In the genomic region with DNA sequence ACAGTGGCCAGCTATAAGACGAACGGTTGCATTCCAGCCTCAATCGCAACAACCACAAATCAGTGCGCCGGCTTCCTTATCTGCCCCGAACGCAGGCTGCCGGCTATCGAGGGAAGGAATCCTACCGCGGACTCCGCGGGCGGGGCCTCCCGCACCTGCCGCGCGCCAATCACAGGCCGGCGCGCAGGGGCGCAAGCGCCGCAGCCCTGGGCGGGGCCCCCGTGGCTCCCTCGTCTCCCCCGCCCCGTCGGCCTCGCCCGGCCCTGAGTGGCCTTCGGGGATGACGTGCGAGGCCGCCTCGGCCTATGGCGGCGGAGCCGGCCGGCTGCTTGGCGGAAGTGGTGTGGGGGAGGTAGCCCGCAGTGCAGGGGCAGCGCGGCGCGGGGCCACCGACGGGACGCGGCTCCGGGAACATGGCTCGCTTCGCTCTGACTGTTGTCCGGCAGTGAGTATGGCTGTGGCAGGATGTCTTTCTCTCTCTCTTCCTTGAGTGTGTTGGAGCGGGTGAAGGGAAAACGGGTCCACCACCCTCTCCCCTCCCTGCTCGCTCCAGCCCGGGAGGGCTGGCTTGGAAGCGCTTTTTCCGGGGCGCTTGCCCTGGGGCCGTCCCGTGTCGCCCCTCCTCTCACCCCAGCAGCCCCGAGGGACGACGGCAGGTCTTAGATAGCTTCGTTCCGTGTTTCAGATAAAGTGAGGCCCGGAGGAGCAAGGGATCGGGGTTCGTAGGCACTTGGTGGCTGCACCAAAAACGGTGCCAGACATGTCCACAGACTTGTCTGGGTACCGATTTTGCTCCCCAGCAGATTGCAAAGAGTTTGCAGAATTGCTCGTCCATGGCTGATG, we compare ENCODE assay signal across 8 cellular contexts. TPM values are rescaled to one million over a fixed set of nuclear protein-coding genes. Genes with fewer than 3 reads are reported as not detected.
A peak's percentile ranks its signal among the peaks of the same experiment; 100 is the strongest.
DNase-seq lines count a peak whose midpoint lies in the region; ATAC-seq and TF ChIP-seq lines count a peak whose summit lies in the region.

A gene with protein sequence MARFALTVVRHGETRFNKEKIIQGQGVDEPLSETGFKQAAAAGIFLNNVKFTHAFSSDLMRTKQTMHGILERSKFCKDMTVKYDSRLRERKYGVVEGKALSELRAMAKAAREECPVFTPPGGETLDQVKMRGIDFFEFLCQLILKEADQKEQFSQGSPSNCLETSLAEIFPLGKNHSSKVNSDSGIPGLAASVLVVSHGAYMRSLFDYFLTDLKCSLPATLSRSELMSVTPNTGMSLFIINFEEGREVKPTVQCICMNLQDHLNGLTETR (plus strand): TSS at position 355 of the 843 bp plus-strand sequence. CDS start 59 bp downstream, at position 414.

- peak within 1 kb of the TSS; percentile 83 for H3K4me3 ChIP-seq in upper lobe of right lung

- H3K4me1 ChIP-seq in upper lobe of right lung: peaks cover 13% of the 10 kb centered on the region

- no peaks in the 10 kb centered on the region for H3K9me3 ChIP-seq in upper lobe of right lung

- H3K27me3 ChIP-seq in upper lobe of right lung: no peaks in the 10 kb centered on the region

- peak; percentile 94 for TF ChIP-seq POLR2A in GM15510 (IDR thresholded peaks at IDR 0.05; ENCODE audit: borderline replicate concordance, extremely low read depth, insufficient read length)

- DNase-seq in NCI-H146 treated with DMSO at 0.1 percent for 48 hours (lab: John Stamatoyannopoulos, UW; ENCODE audit: unreplicated experiment) (peak; percentile 91), amniotic stem cell (lab: John Stamatoyannopoulos, UW) (peak; percentile 81), left cardiac atrium (peak; percentile 95), posterior vena cava (ENCODE audit: low spot score) (peak; percentile 98), upper lobe of right lung (peak; percentile 98)

- no peaks in the 10 kb centered on the region for H3K36me3 ChIP-seq in upper lobe of right lung

- intact Hi-C loops in T-helper 1 cell treated with Interleukin-12 subunit alpha and Interleukin-12 subunit beta and Interleukin-4 antibody, amounts not matched to agents 30 ng/mL and 1 ng/mL, for 36 hours (cut with micrococcal nuclease): loop anchor here (1.0 to 2.0 kb wide), 10 partner anchors 28 to 568 kb away; a partner anchor contains a TSS
- intact Hi-C loops in left cardiac atrium (cut with DNase I): no loop called here
- intact Hi-C loops in posterior vena cava (cut with DNase I): no loop called here
- intact Hi-C loops in upper lobe of right lung (cut with DNase I): no loop called here

- peak; percentile 94 for ATAC-seq in HG02884 (IDR thresholded peaks at IDR 0.05; ENCODE audit: unreplicated experiment)
- ATAC-seq in left cardiac atrium: peak; percentile 100
- ATAC-seq in upper lobe of right lung: peak; percentile 99

- no peak for TF ChIP-seq CTCF in upper lobe of right lung (IDR thresholded peaks at IDR 0.05)

- H3K27ac ChIP-seq in upper lobe of right lung: peak within 1 kb of the TSS; percentile 89

RNA-seq across cellular contexts. Expression of the gene that starts here (rescaled TPM):
- 14.2 and 17.2 TPM in 2 replicates for total RNA-seq in T-helper 1 cell treated with Interleukin-12 subunit alpha and Interleukin-12 subunit beta and Interleukin-4 antibody, amounts not matched to agents 30 ng/mL and 1 ng/mL, for 36 hours
- total RNA-seq in left cardiac atrium: 10 to 100 TPM in 1 of 2 donors, 1 to 10 TPM in 1; 9.7 to 14.0 TPM
- total RNA-seq in posterior vena cava: 10 to 100 TPM; 10.3 to 12.1 TPM
- total RNA-seq in upper lobe of right lung: 20.0 TPM

Comparison
In these comparisons a context has a peak if more than half of its experiments do, and no peak if none do; other contexts are left out.
1. Peak in every context shown above with its lines: DNase-seq, ATAC-seq, H3K4me3 ChIP-seq and H3K27ac ChIP-seq.